ENCODE assay signal across 9 cellular contexts in genomic region chr10:130179640-130180039, GRCh38. TPM values are rescaled to one million over a fixed set of nuclear protein-coding genes. Genes with fewer than 3 reads are reported as not detected.
DNase-seq lines count a peak whose midpoint lies in the region; ATAC-seq and TF ChIP-seq lines count a peak whose summit lies in the region.
"Had no signal": no experiment of that assay in that cellular context is flagged by ENCODE, and none has a peak within 500 bp of the region (broad histone marks: within the 10 kb centered on the region; RNA-seq: fewer than 3 reads in every experiment).

No MANE protein-coding gene starts in this region.

- no TSS peak for BruUV-seq in PC-9 (replicated peaks; lab: Mats Ljungman, UMichigan)

- H3K4me2 ChIP-seq in PC-9, result no peak overlapping the region
- H3K4me2 ChIP-seq: KMS-11 had no signal

- peak; percentile 9 for DNase-seq in BJ (ENCODE audit: low read depth)
- peak in 1 of 2 experiments; percentile 7 for DNase-seq in PC-9
- DNase-seq in cerebellar cortex (ENCODE audit: low spot score), result peak; percentile 76
- peak; percentile 85 for DNase-seq in medulla oblongata (ENCODE audit: extremely low spot score)
- DNase-seq in omental fat pad (ENCODE audit: low spot score), result no peak

- H3F3A ChIP-seq in PC-9 (ENCODE audit: insufficient read depth, low read depth), result no peaks in the 10 kb centered on the region

- H3K36me3 ChIP-seq in BJ (ENCODE audit: control insufficient read depth, insufficient read depth, low read length) (peaks cover 15% of the 10 kb centered on the region), PC-9 (ENCODE audit: low read depth) (no peaks in the 10 kb centered on the region)

- ATAC-seq in GM18502 (IDR thresholded peaks at IDR 0.05; ENCODE audit: poor library complexity, unreplicated experiment) (peak; percentile 45), GM21528 (IDR thresholded peaks at IDR 0.05; ENCODE audit: low FRiP score, unreplicated experiment) (no peak), HG03095 (IDR thresholded peaks at IDR 0.05; ENCODE audit: unreplicated experiment) (no peak), omental fat pad (ENCODE audit: low FRiP score) (no peak)

- H3K4me3 ChIP-seq in BJ (ENCODE audit: low read depth, low read length) (no peak overlapping the region), PC-9 (no peak overlapping the region)

- H3K79me2 ChIP-seq in PC-9 (ENCODE audit: low read depth), result no peaks in the 10 kb centered on the region

- no peaks in the 10 kb centered on the region for H3K9me2 ChIP-seq in PC-9 (ENCODE audit: insufficient read depth)

- H3K27me3 ChIP-seq in BJ (ENCODE audit: control insufficient read depth, insufficient read depth, low read length) (no peaks in the 10 kb centered on the region), PC-9 (ENCODE audit: insufficient read depth, low read depth) (no peaks in the 10 kb centered on the region)

- TF ChIP-seq CTCF in BJ (IDR thresholded peaks at IDR 0.05; ENCODE audit: insufficient read depth, low read depth, low read length) (peak; percentile 53), PC-9 (conservative IDR thresholded peaks at IDR 0.05) (0 out of 2 replicates have a peak, but pooled peaks have one; percentile 16), omental fat pad (IDR thresholded peaks at IDR 0.05) (no peak)

- H3K27ac ChIP-seq in PC-9, result no peak overlapping the region
- H3K27ac ChIP-seq: KMS-11 had no signal

- H2AFZ ChIP-seq in PC-9, result no peak overlapping the region

- POLR2A ChIA-PET in BJ (lab: Charles Lee), result no interaction called here
- POLR2A ChIA-PET in PC-9 (lab: Charles Lee; ENCODE audit: unreplicated experiment), result no interaction called here

- no peaks in the 10 kb centered on the region for H3K4me1 ChIP-seq in PC-9 (replicated peaks; ENCODE audit: insufficient read depth)

- intact Hi-C loops in PC-9 (cut with micrococcal nuclease; ENCODE audit: unreplicated experiment), result no loop called here

- H3K9me3 ChIP-seq in PC-9 (ENCODE audit: insufficient read depth, low read depth), result no peaks in the 10 kb centered on the region

- H4K20me1 ChIP-seq in PC-9 (ENCODE audit: insufficient read depth), result no peaks in the 10 kb centered on the region

- CTCF ChIA-PET in BJ (lab: Yijun Ruan, JAX) (interaction anchor here (0.6 to 4.8 kb wide), 8 partner anchors 10 to 1388 kb away, joined by 3 to 27 read pairs (median 4); no protein-coding TSS in a partner anchor), PC-9 (lab: Charles Lee) (no interaction called here)

RNA-seq across cellular contexts. Expression of gene GLRX3, which starts 43.4 kb away (rescaled TPM):
- polyA plus RNA-seq in BJ (2011; rRNA removed), result 51.3 and 82.2 TPM in 2 replicates
- polyA minus RNA-seq in BJ (2011; rRNA and poly(A)+ RNA removed), result 12.6 and 12.7 TPM in 2 replicates
- total RNA-seq in PC-9 (2021) (69.0 and 78.0 TPM in 2 replicates), omental fat pad (10 to 100 TPM; 36.0 to 54.2 (median 43.4) TPM)

Comparison
In these comparisons a context has a peak if more than half of its experiments do, and no peak if none do; other contexts are left out.
1. CTCF ChIP-seq: peak in BJ (single experiment) and PC-9 (single experiment); none in omental fat pad (0 of 3).